1 cellular context compared by ENCODE assay signal in the genomic region with DNA sequence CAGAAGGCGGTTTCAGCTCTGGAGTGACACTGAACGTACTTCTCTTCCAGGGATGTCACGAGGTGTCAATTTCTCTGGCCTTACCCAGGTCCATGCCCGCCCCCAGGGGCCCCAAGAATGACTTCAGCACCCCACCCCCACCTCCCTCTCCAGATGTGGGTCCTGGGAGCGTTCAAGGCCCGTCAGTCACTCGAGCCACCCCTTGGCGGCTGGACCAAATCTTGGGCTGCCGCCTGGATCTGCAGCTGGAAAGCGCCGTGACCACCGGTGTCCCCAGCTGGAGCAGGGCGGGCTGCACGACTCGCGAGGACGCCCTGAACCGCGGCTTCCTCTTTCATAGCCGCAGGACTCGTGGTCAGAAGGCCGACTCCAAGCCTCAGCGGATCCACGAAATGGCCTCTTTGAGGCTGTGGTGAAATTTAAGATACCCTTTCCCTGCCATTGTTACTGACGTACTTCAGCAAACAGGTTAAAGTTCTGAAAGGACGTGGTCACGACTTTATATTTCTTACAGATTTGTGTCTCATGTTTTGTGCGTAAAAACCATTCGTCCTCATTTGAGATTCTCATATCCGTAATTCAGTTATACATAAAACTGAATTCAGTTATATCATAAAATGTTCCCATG.
TF ChIP-seq lines count a peak whose summit lies in the region.

No MANE protein-coding gene starts in this region.

TF ChIP-seq in HepG2, 621 proteins besides CTCF, POLR2A, EP300 and RAD21 (continued from another document and continues in another):
- TF ChIP-seq GATAD1 (CRISPR knock-in tag; IDR thresholded peaks at IDR 0.05) = peak; percentile 31; the same call in 1 of the 2 replicates
- no peak for TF ChIP-seq PHF5A (CRISPR knock-in tag; IDR thresholded peaks at IDR 0.05; ENCODE audit: low read depth, unreplicated experiment)
- peak; percentile 83; the same call in 1 of the 2 replicates for TF ChIP-seq ZNF20 (CRISPR knock-in tag; IDR thresholded peaks at IDR 0.05)
- TF ChIP-seq ZNF557 (CRISPR knock-in tag; IDR thresholded peaks at IDR 0.05) = no peak
- 0 out of 2 replicates have a peak, but pooled peaks have one; percentile 25 for TF ChIP-seq ISX (CRISPR knock-in tag; conservative IDR thresholded peaks at IDR 0.05)
- no peak for TF ChIP-seq SMAD9 (CRISPR knock-in tag; IDR thresholded peaks at IDR 0.05)
- TF ChIP-seq ZNF253 (CRISPR knock-in tag; IDR thresholded peaks at IDR 0.05; ENCODE audit: borderline replicate concordance) = no peak
- 0 out of 2 replicates have a peak, but pooled peaks have one; percentile 14 for TF ChIP-seq MZF1 (CRISPR knock-in tag; IDR thresholded peaks at IDR 0.05; ENCODE audit: borderline replicate concordance)
- no peak for TF ChIP-seq ZNF326 (CRISPR knock-in tag; IDR thresholded peaks at IDR 0.05; ENCODE audit: borderline replicate concordance)
- TF ChIP-seq PHB2 (IDR thresholded peaks at IDR 0.05; ENCODE audit: partially characterized antibody) = no peak
- 0 out of 2 replicates have a peak, but pooled peaks have one; percentile 29 for TF ChIP-seq ZNF792 (CRISPR knock-in tag; IDR thresholded peaks at IDR 0.05)
- 0 out of 2 replicates have a peak, but pooled peaks have one; percentile 55 for TF ChIP-seq ZNF572 (CRISPR knock-in tag; IDR thresholded peaks at IDR 0.05)
- TF ChIP-seq, protein P1, sequence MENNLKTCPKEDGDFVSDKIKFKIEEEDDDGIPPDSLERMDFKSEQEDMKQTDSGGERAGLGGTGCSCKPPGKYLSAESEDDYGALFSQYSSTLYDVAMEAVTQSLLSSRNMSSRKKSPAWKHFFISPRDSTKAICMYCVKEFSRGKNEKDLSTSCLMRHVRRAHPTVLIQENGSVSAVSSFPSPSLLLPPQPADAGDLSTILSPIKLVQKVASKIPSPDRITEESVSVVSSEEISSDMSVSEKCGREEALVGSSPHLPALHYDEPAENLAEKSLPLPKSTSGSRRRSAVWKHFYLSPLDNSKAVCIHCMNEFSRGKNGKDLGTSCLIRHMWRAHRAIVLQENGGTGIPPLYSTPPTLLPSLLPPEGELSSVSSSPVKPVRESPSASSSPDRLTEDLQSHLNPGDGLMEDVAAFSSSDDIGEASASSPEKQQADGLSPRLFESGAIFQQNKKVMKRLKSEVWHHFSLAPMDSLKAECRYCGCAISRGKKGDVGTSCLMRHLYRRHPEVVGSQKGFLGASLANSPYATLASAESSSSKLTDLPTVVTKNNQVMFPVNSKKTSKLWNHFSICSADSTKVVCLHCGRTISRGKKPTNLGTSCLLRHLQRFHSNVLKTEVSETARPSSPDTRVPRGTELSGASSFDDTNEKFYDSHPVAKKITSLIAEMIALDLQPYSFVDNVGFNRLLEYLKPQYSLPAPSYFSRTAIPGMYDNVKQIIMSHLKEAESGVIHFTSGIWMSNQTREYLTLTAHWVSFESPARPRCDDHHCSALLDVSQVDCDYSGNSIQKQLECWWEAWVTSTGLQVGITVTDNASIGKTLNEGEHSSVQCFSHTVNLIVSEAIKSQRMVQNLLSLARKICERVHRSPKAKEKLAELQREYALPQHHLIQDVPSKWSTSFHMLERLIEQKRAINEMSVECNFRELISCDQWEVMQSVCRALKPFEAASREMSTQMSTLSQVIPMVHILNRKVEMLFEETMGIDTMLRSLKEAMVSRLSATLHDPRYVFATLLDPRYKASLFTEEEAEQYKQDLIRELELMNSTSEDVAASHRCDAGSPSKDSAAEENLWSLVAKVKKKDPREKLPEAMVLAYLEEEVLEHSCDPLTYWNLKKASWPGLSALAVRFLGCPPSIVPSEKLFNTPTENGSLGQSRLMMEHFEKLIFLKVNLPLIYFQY (CRISPR knock-in tag; IDR thresholded peaks at IDR 0.05; ENCODE audit: borderline replicate concordance) = no peak
- TF ChIP-seq CENPT (CRISPR knock-in tag; IDR thresholded peaks at IDR 0.05; ENCODE audit: low read depth) = no peak
- no peak for TF ChIP-seq ZNF660 (CRISPR knock-in tag; IDR thresholded peaks at IDR 0.05; ENCODE audit: borderline replicate concordance, low read depth)
- TF ChIP-seq, protein P2, sequence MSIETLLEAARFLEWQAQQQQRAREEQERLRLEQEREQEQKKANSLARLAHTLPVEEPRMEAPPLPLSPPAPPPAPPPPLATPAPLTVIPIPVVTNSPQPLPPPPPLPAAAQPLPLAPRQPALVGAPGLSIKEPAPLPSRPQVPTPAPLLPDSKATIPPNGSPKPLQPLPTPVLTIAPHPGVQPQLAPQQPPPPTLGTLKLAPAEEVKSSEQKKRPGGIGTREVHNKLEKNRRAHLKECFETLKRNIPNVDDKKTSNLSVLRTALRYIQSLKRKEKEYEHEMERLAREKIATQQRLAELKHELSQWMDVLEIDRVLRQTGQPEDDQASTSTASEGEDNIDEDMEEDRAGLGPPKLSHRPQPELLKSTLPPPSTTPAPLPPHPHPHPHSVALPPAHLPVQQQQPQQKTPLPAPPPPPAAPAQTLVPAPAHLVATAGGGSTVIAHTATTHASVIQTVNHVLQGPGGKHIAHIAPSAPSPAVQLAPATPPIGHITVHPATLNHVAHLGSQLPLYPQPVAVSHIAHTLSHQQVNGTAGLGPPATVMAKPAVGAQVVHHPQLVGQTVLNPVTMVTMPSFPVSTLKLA (IDR thresholded peaks at IDR 0.05) = no peak
- TF ChIP-seq CCAR2 (optimal IDR thresholded peaks at IDR 0.05; ENCODE audit: low read depth, low read length) = no peak
- TF ChIP-seq, protein P3, sequence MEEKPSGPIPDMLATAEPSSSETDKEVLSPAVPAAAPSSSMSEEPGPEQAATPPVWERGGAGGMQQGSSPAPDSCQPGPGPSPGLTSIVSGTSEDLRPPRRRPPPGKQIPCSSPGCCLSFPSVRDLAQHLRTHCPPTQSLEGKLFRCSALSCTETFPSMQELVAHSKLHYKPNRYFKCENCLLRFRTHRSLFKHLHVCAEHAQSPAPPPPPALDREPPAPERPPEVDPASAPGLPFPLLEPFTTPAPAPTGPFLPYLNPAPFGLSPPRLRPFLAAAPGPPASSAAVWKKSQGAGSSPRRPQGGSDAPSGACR (CRISPR knock-in tag; IDR thresholded peaks at IDR 0.05) = no peak
- no peak for TF ChIP-seq RCOR2 (CRISPR knock-in tag; IDR thresholded peaks at IDR 0.05)
- TF ChIP-seq KAT8 (CRISPR knock-in tag; IDR thresholded peaks at IDR 0.05) = no peak
- TF ChIP-seq FOXA1 (IDR thresholded peaks at IDR 0.05) = no peak
- TF ChIP-seq FOXA1 (CRISPR knock-in tag; IDR thresholded peaks at IDR 0.05) = no peak
- TF ChIP-seq, protein P4, sequence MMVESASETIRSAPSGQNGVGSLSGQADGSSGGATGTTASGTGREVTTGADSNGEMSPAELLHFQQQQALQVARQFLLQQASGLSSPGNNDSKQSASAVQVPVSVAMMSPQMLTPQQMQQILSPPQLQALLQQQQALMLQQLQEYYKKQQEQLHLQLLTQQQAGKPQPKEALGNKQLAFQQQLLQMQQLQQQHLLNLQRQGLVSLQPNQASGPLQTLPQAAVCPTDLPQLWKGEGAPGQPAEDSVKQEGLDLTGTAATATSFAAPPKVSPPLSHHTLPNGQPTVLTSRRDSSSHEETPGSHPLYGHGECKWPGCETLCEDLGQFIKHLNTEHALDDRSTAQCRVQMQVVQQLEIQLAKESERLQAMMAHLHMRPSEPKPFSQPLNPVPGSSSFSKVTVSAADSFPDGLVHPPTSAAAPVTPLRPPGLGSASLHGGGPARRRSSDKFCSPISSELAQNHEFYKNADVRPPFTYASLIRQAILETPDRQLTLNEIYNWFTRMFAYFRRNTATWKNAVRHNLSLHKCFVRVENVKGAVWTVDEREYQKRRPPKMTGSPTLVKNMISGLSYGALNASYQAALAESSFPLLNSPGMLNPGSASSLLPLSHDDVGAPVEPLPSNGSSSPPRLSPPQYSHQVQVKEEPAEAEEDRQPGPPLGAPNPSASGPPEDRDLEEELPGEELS (CRISPR knock-in tag; IDR thresholded peaks at IDR 0.05) = no peak
- TF ChIP-seq NFE2L1 (CRISPR knock-in tag; IDR thresholded peaks at IDR 0.05; ENCODE audit: borderline replicate concordance) = 0 out of 2 replicates have a peak, but pooled peaks have one; percentile 63
- TF ChIP-seq ZNF136 (CRISPR knock-in tag; IDR thresholded peaks at IDR 0.05; ENCODE audit: low read depth) = no peak; the same call in 1 of the 2 replicates
- TF ChIP-seq GZF1 (CRISPR knock-in tag; IDR thresholded peaks at IDR 0.05) = no peak
- TF ChIP-seq, protein P5, sequence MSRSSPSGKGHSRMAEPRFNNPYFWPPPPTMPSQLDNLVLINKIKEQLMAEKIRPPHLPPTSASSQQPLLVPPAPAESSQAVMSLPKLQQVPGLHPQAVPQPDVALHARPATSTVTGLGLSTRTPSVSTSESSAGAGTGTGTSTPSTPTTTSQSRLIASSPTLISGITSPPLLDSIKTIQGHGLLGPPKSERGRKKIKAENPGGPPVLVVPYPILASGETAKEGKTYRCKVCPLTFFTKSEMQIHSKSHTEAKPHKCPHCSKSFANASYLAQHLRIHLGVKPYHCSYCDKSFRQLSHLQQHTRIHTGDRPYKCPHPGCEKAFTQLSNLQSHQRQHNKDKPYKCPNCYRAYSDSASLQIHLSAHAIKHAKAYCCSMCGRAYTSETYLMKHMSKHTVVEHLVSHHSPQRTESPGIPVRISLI (CRISPR knock-in tag; IDR thresholded peaks at IDR 0.05; ENCODE audit: borderline replicate concordance) = no peak
- TF ChIP-seq IKZF4 (CRISPR knock-in tag; IDR thresholded peaks at IDR 0.05; ENCODE audit: borderline replicate concordance, low read depth, not compliant biosample characterization) = no peak
- TF ChIP-seq ZNF224 (CRISPR knock-in tag; IDR thresholded peaks at IDR 0.05) = no peak; the same call in 1 of the 2 replicates
- no peak for TF ChIP-seq KAT7 (CRISPR knock-in tag; IDR thresholded peaks at IDR 0.05; ENCODE audit: borderline replicate concordance)
- no peak for TF ChIP-seq ZNF589 (CRISPR knock-in tag; conservative IDR thresholded peaks at IDR 0.05)
- no peak for TF ChIP-seq MEIS2 (CRISPR knock-in tag; IDR thresholded peaks at IDR 0.05)
- TF ChIP-seq MXI1 (IDR thresholded peaks at IDR 0.05; ENCODE audit: borderline replicate concordance, low read depth, low read length) = no peak
- no peak for TF ChIP-seq U2AF1 (optimal IDR thresholded peaks at IDR 0.05; ENCODE audit: low read depth, low read length)
- no peak for TF ChIP-seq JDP2 (CRISPR knock-in tag; IDR thresholded peaks at IDR 0.05; ENCODE audit: borderline replicate concordance)
- TF ChIP-seq ZSCAN25 (CRISPR knock-in tag; IDR thresholded peaks at IDR 0.05) = no peak
- peak; percentile 80 for TF ChIP-seq ZFP41 (CRISPR knock-in tag; IDR thresholded peaks at IDR 0.05; ENCODE audit: borderline replicate concordance)
- no peak for TF ChIP-seq GATA4 (IDR thresholded peaks at IDR 0.05; ENCODE audit: borderline replicate concordance, low read depth)
- no peak for TF ChIP-seq PCBP2 (optimal IDR thresholded peaks at IDR 0.05; ENCODE audit: low read depth, low read length, poor library complexity, severe bottlenecking)
- TF ChIP-seq MATR3 (CRISPR knock-in tag; IDR thresholded peaks at IDR 0.05) = no peak
- TF ChIP-seq ZNF235 (CRISPR knock-in tag; IDR thresholded peaks at IDR 0.05; ENCODE audit: borderline replicate concordance) = peak; percentile 37
- TF ChIP-seq, protein P6, sequence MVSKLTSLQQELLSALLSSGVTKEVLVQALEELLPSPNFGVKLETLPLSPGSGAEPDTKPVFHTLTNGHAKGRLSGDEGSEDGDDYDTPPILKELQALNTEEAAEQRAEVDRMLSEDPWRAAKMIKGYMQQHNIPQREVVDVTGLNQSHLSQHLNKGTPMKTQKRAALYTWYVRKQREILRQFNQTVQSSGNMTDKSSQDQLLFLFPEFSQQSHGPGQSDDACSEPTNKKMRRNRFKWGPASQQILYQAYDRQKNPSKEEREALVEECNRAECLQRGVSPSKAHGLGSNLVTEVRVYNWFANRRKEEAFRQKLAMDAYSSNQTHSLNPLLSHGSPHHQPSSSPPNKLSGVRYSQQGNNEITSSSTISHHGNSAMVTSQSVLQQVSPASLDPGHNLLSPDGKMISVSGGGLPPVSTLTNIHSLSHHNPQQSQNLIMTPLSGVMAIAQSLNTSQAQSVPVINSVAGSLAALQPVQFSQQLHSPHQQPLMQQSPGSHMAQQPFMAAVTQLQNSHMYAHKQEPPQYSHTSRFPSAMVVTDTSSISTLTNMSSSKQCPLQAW (CRISPR knock-in tag; IDR thresholded peaks at IDR 0.05) = no peak
- TF ChIP-seq PAX8 (CRISPR knock-in tag; IDR thresholded peaks at IDR 0.05; ENCODE audit: borderline replicate concordance) = no peak
- TF ChIP-seq CREM (IDR thresholded peaks at IDR 0.05) = peak; percentile 53
- no peak for TF ChIP-seq CREM (CRISPR knock-in tag; IDR thresholded peaks at IDR 0.05)
- TF ChIP-seq PITX1 (CRISPR knock-in tag; IDR thresholded peaks at IDR 0.05) = no peak; the same call in 1 of the 2 replicates
- no peak for TF ChIP-seq ZFP62 (CRISPR knock-in tag; IDR thresholded peaks at IDR 0.05)
- TF ChIP-seq PRPF4 (IDR thresholded peaks at IDR 0.05; ENCODE audit: low read depth, low read length, poor library complexity, severe bottlenecking) = no peak
- no peak for TF ChIP-seq GFI1 (CRISPR knock-in tag; IDR thresholded peaks at IDR 0.05; ENCODE audit: borderline replicate concordance)
- TF ChIP-seq FOSL1 (CRISPR knock-in tag; IDR thresholded peaks at IDR 0.05; ENCODE audit: borderline replicate concordance) = no peak
- no peak for TF ChIP-seq NFYC (CRISPR knock-in tag; IDR thresholded peaks at IDR 0.05)
- peak; percentile 17; the same call in 1 of the 2 replicates for TF ChIP-seq FOSL2 (CRISPR knock-in tag; IDR thresholded peaks at IDR 0.05)
- no peak for TF ChIP-seq RFXAP (CRISPR knock-in tag; IDR thresholded peaks at IDR 0.05; ENCODE audit: borderline replicate concordance)
- TF ChIP-seq, protein P7, sequence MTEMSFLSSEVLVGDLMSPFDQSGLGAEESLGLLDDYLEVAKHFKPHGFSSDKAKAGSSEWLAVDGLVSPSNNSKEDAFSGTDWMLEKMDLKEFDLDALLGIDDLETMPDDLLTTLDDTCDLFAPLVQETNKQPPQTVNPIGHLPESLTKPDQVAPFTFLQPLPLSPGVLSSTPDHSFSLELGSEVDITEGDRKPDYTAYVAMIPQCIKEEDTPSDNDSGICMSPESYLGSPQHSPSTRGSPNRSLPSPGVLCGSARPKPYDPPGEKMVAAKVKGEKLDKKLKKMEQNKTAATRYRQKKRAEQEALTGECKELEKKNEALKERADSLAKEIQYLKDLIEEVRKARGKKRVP (CRISPR knock-in tag; IDR thresholded peaks at IDR 0.05) = no peak
- TF ChIP-seq NAIF1 (CRISPR knock-in tag; IDR thresholded peaks at IDR 0.05; ENCODE audit: borderline replicate concordance) = 0 out of 2 replicates have a peak, but pooled peaks have one; percentile 13
- TF ChIP-seq ZNF672 (CRISPR knock-in tag; IDR thresholded peaks at IDR 0.05) = no peak
- no peak for TF ChIP-seq SP140L (CRISPR knock-in tag; IDR thresholded peaks at IDR 0.05; ENCODE audit: borderline replicate concordance)
- no peak; the same call in 1 of the 2 replicates for TF ChIP-seq ZNF788 (CRISPR knock-in tag; IDR thresholded peaks at IDR 0.05; ENCODE audit: borderline replicate concordance)
- no peak for TF ChIP-seq AGO2 (optimal IDR thresholded peaks at IDR 0.05; ENCODE audit: low read depth, low read length)
- no peak for TF ChIP-seq CC2D1A (CRISPR knock-in tag; IDR thresholded peaks at IDR 0.05)
